In the genomic region with DNA sequence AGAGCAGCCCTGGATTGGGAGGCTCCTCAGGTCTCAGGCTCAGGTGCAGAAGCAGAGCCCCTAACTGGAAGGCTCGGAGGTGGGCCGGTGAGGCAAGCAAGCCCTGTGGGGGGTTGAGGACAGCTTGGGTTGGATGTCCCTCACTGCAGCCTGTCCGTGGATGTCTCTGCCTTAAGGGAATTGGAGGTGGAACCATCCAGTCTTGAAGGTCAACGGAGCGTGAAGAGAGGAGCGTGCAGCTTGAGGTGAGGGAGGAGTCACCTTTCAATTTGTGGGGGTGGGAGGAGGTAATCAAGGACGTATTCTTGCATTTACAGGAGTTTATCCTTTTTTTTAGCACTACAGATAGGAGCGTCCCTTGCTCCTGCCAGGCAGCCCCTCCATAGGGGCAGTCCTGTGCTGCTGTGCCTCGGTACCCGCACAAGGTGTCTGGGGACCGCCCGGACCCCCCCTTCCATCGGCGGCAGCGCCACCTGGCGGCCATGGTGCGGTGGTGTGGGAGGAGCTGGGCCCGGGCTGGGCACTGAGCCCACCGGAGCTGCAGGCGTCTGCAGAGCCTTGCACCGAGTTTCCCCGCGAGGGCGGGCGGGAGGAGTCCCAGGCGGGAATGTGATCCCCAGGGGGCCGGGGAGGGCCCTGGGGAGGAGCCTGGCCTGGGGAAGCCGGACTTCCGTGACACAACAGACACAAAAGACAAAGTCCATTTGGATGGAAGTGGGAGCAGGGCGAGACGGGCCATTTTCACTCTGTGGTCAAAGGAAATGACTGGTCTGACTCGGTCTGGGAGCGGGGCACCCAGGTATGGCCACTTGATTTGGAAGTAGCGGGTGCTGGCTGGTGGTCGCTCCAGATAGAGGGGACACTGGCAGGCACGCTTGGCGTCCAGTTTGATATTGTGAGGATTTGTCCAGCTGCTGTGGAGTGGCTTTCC, we compare ENCODE assay signal across 8 cellular contexts. TPM values are rescaled to one million over a fixed set of nuclear protein-coding genes. Genes with fewer than 3 reads are reported as not detected.
DNase-seq lines count a peak whose midpoint lies in the region; ATAC-seq, FAIRE-seq and TF ChIP-seq lines count a peak whose summit lies in the region.

No MANE protein-coding gene starts in this region.

- no peaks in the 10 kb centered on the region for H4K20me1 ChIP-seq in MM.1S (ENCODE audit: insufficient read depth, low read length)
- no peaks in the 10 kb centered on the region for H4K20me1 ChIP-seq in astrocyte (ENCODE audit: insufficient read depth, low read length)
- H4K20me1 ChIP-seq in hepatocyte (ENCODE audit: insufficient read depth, poor library complexity, severe bottlenecking), result no peaks in the 10 kb centered on the region

- H3K79me2 ChIP-seq in ACC112 (ENCODE audit: control insufficient read depth, insufficient read depth, low read length, unreplicated experiment) (no peaks in the 10 kb centered on the region), MM.1S (ENCODE audit: low read length) (no peaks in the 10 kb centered on the region), astrocyte (ENCODE audit: insufficient read depth, low read length) (no peaks in the 10 kb centered on the region), hepatocyte (peaks cover 11% of the 10 kb centered on the region)

- TF ChIP-seq CTCF in MM.1S (IDR thresholded peaks at IDR 0.05; ENCODE audit: low read length) (peak; percentile 97), astrocyte (IDR thresholded peaks at IDR 0.05; ENCODE audit: insufficient read depth, low read depth, low read length) (peak; percentile 73), hepatocyte (IDR thresholded peaks at IDR 0.05; ENCODE audit: poor library complexity) (peak; percentile 98), retinal pigment epithelial cell (conservative IDR thresholded peaks at IDR 0.05; ENCODE audit: low read depth, low read length) (peak; percentile 83)

- H3K4me3 Mint-ChIP-seq in T-helper 2 cell treated with Interferon-gamma antibody and Interleukin-4, amounts not matched to agents 5 μg/mL and 100 μg/mL, for 36 hours, result peak overlapping the region; percentile 73
- peak overlapping the region; percentile 70 for H3K4me3 Mint-ChIP-seq in astrocyte (ENCODE audit: unreplicated experiment)

- peak; percentile 59 for ATAC-seq in GM18502 (IDR thresholded peaks at IDR 0.05; ENCODE audit: poor library complexity, unreplicated experiment)
- no peak for ATAC-seq in HG03025 (IDR thresholded peaks at IDR 0.05; ENCODE audit: low FRiP score, unreplicated experiment)

- H3K9me2 ChIP-seq in MM.1S (replicated peaks; ENCODE audit: insufficient read depth, low read length), result no peaks in the 10 kb centered on the region
- H3K9me2 ChIP-seq in hepatocyte (replicated peaks; ENCODE audit: insufficient read depth), result no peaks in the 10 kb centered on the region

- H3K27ac ChIP-seq in ACC112 (ENCODE audit: low read depth, low read length) (no peak overlapping the region), MM.1S (ENCODE audit: low read length) (no peak overlapping the region), astrocyte (ENCODE audit: low read depth, low read length) (no peak overlapping the region), hepatocyte (peak overlapping the region; percentile 76)

- DNase-seq in MM.1S, result peak; percentile 58
- DNase-seq in T-helper 2 cell treated with Interferon-gamma antibody and Interleukin-4, amounts not matched to agents 5 μg/mL and 100 μg/mL, for 36 hours (ENCODE audit: low spot score), result peak; percentile 66
- DNase-seq in astrocyte (ENCODE audit: low read depth), result peak; percentile 81
- peak; percentile 94 for DNase-seq in hepatocyte (ENCODE audit: low spot score)
- peak; percentile 63 for DNase-seq in retinal pigment epithelial cell (ENCODE audit: low read depth)

- H3K27me3 ChIP-seq in ACC112 (ENCODE audit: insufficient read depth, low read length) (peaks cover 42% of the 10 kb centered on the region), MM.1S (replicated peaks; ENCODE audit: insufficient read depth, low read length) (peaks cover 65% of the 10 kb centered on the region), astrocyte (ENCODE audit: insufficient read depth, low read length) (peaks cover 28% of the 10 kb centered on the region), hepatocyte (peaks cover 48% of the 10 kb centered on the region)

- peak overlapping the region; percentile 92 for H3K4me2 ChIP-seq in MM.1S (ENCODE audit: low read depth, low read length)
- peak overlapping the region; percentile 85 for H3K4me2 ChIP-seq in astrocyte (ENCODE audit: low read length)
- peak overlapping the region; percentile 99 for H3K4me2 ChIP-seq in hepatocyte

- 12% methylated on average over 33 of the region's 37 CpGs for WGBS in hepatocyte (ENCODE audit: low lambda C conversion rate, missing lambda C conversion rate)

- H3K9me3 ChIP-seq in MM.1S (replicated peaks; ENCODE audit: insufficient read depth, low read length) (no peaks in the 10 kb centered on the region), astrocyte (ENCODE audit: insufficient read depth, low read depth, low read length) (no peaks in the 10 kb centered on the region), hepatocyte (ENCODE audit: low read depth) (no peaks in the 10 kb centered on the region)

- H3K36me3 Mint-ChIP-seq in T-helper 2 cell treated with Interferon-gamma antibody and Interleukin-4, amounts not matched to agents 5 μg/mL and 100 μg/mL, for 36 hours (ENCODE audit: low read depth), result no peaks in the 10 kb centered on the region
- H3K36me3 Mint-ChIP-seq in astrocyte (ENCODE audit: low read depth, unreplicated experiment), result no peaks in the 10 kb centered on the region

- peaks cover 70% of the 10 kb centered on the region for H3K27me3 Mint-ChIP-seq in T-helper 2 cell treated with Interferon-gamma antibody and Interleukin-4, amounts not matched to agents 5 μg/mL and 100 μg/mL, for 36 hours (ENCODE audit: low read depth)
- H3K27me3 Mint-ChIP-seq in astrocyte (ENCODE audit: low read depth, unreplicated experiment), result peaks cover 59% of the 10 kb centered on the region

- no peak for FAIRE-seq in astrocyte (lab: Jason Lieb, UNC)

- H3K27ac Mint-ChIP-seq in T-helper 2 cell treated with Interferon-gamma antibody and Interleukin-4, amounts not matched to agents 5 μg/mL and 100 μg/mL, for 36 hours, result no peak overlapping the region
- no peak overlapping the region for H3K27ac Mint-ChIP-seq in astrocyte (ENCODE audit: unreplicated experiment)

- H2AFZ ChIP-seq in ACC112 (ENCODE audit: low read length, unreplicated experiment), result peak overlapping the region; percentile 71
- peak overlapping the region; percentile 46 for H2AFZ ChIP-seq in MM.1S (ENCODE audit: low read length)
- peak overlapping the region; percentile 89 for H2AFZ ChIP-seq in astrocyte (ENCODE audit: low read depth, low read length)
- H2AFZ ChIP-seq in hepatocyte, result peak overlapping the region; percentile 68

- H3K4me1 ChIP-seq in ACC112 (ENCODE audit: control insufficient read depth, insufficient read depth, low read length, unreplicated experiment) (peaks cover 30% of the 10 kb centered on the region), MM.1S (ENCODE audit: low read length) (peaks cover 20% of the 10 kb centered on the region; the same call in 1 of the 2 replicates), astrocyte (ENCODE audit: insufficient read depth, low read length) (peaks cover 42% of the 10 kb centered on the region), hepatocyte (ENCODE audit: insufficient read depth) (peaks cover 49% of the 10 kb centered on the region)

- H3K36me3 ChIP-seq in ACC112 (ENCODE audit: insufficient read depth, low read length) (no peaks in the 10 kb centered on the region), MM.1S (replicated peaks; ENCODE audit: insufficient read depth, low read length) (no peaks in the 10 kb centered on the region), astrocyte (ENCODE audit: insufficient read depth, low read length) (no peaks in the 10 kb centered on the region), hepatocyte (replicated peaks; ENCODE audit: insufficient read depth, low read depth) (no peaks in the 10 kb centered on the region)

- H3K9ac ChIP-seq in MM.1S (ENCODE audit: low read length) (no peak overlapping the region), astrocyte (ENCODE audit: low read length) (peak overlapping the region; percentile 70)

- no peaks in the 10 kb centered on the region for H3F3A ChIP-seq in MM.1S (ENCODE audit: insufficient read depth, low read length)

- H3K4me1 Mint-ChIP-seq in T-helper 2 cell treated with Interferon-gamma antibody and Interleukin-4, amounts not matched to agents 5 μg/mL and 100 μg/mL, for 36 hours (ENCODE audit: low read depth), result peaks cover 20% of the 10 kb centered on the region
- H3K4me1 Mint-ChIP-seq in astrocyte (ENCODE audit: low read depth, unreplicated experiment), result peaks cover 6% of the 10 kb centered on the region

- H3K4me3 ChIP-seq in ACC112 (ENCODE audit: low read depth, low read length) (peak overlapping the region; percentile 64), MM.1S (ENCODE audit: low read length) (peak overlapping the region; percentile 56), astrocyte (ENCODE audit: insufficient read depth, low read depth, low read length) (peak overlapping the region; percentile 51), hepatocyte (no peak overlapping the region), retinal pigment epithelial cell (ENCODE audit: low read length) (peak overlapping the region; percentile 44)

- no peaks in the 10 kb centered on the region for H3K9me3 Mint-ChIP-seq in T-helper 2 cell treated with Interferon-gamma antibody and Interleukin-4, amounts not matched to agents 5 μg/mL and 100 μg/mL, for 36 hours
- no peaks in the 10 kb centered on the region for H3K9me3 Mint-ChIP-seq in astrocyte (ENCODE audit: unreplicated experiment)

RNA-seq across cellular contexts. Expression of a gene that starts 0.9 kb away (rescaled TPM):
- total RNA-seq in astrocyte (0.34 and 0.52 TPM in 2 replicates), hepatocyte (28.3 and 30.7 TPM in 2 replicates)
- 16.1 and 17.8 TPM in 2 replicates for polyA plus RNA-seq in hepatocyte

RNA-seq across cellular contexts. Expression of a gene that starts 10.6 kb away (rescaled TPM):
- total RNA-seq in astrocyte (0.09 TPM in 1 of 2 replicates, not detected in the other), hepatocyte (not detected in 2 replicates)
- not detected in 2 replicates for polyA plus RNA-seq in hepatocyte

RNA-seq across cellular contexts. Expression of a gene that starts 19.7 kb away (rescaled TPM):
- total RNA-seq in astrocyte (44.0 and 46.3 TPM in 2 replicates), hepatocyte (24.9 and 26.5 TPM in 2 replicates)
- 36.8 and 39.8 TPM in 2 replicates for polyA plus RNA-seq in hepatocyte

RNA-seq across cellular contexts. Expression of a gene that starts 24.5 kb away (rescaled TPM):
- total RNA-seq in astrocyte (2.2 and 2.7 TPM in 2 replicates), hepatocyte (3.4 and 4.1 TPM in 2 replicates)
- 8.0 and 12.5 TPM in 2 replicates for polyA plus RNA-seq in hepatocyte

RNA-seq across cellular contexts. Expression of a gene that starts 52.6 kb away (rescaled TPM):
- total RNA-seq in astrocyte, result not detected in 2 replicates
- total RNA-seq in hepatocyte, result 0.70 and 1.1 TPM in 2 replicates
- polyA plus RNA-seq in hepatocyte, result 1.3 and 1.7 TPM in 2 replicates

Comparison
In these comparisons a context has a peak if more than half of its experiments do, and no peak if none do; other contexts are left out.
1. RNA of a gene that starts 0.9 kb away (total RNA-seq): 28.3 to 30.7 TPM in hepatocyte; 0.34 to 0.52 TPM in astrocyte; every median in the first group is over 10 times any median in the second.
2. Peak in every context shown above with its lines, with median percentiles within 50 percentile points of each other: H2AFZ ChIP-seq, DNase-seq, H3K4me2 ChIP-seq and CTCF ChIP-seq.